23 cellular contexts compared by ENCODE assay signal in the genomic region with DNA sequence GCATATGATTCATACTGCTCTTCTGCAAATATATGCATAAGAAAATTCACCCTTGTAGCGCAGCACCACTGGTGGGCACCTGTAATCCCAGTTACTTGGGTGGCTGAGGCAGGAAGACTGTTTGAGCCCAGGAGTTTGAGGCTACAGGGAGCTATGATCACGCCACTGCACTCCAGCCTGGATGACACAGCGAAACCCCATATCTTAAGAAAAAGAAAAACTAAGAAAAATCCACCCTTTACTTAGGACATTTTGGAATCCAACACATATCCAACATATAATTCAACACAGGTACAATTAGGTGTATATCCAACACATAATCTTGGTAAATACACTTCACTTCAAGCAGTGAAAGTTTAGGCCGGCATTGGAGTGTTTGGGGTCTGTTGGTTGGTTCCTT.
DNase-seq lines count a peak whose midpoint lies in the region; TF ChIP-seq lines count a peak whose summit lies in the region.
"Had no signal": no experiment of that assay in that cellular context is flagged by ENCODE, and none has a peak within 500 bp of the region (broad histone marks: within the 10 kb centered on the region; RNA-seq: fewer than 3 reads in every experiment).

No MANE protein-coding gene starts in this region.

- peaks cover 4% of the 10 kb centered on the region for H4K20me1 ChIP-seq in Loucy (ENCODE audit: insufficient read depth, low read length, poor library complexity, severe bottlenecking)
- H4K20me1 ChIP-seq: BLaER1 had no signal

- no peaks in the 10 kb centered on the region for H3K27me3 Mint-ChIP-seq in nephron progenitor cell (ENCODE audit: low read depth, poor library complexity)

- peaks cover 27% of the 10 kb centered on the region for H3K4me1 Mint-ChIP-seq in nephron progenitor cell
- H3K4me1 Mint-ChIP-seq: CD14-positive monocyte; CD4-positive, alpha-beta memory T cell; CD4-positive, CD25-positive, alpha-beta regulatory T cell; CD8-positive, alpha-beta memory T cell had no signal

- peaks cover 89% of the 10 kb centered on the region for H3K79me2 ChIP-seq in Loucy (ENCODE audit: insufficient read depth, low read length)

- peak overlapping the region; percentile 31 for H3K27ac Mint-ChIP-seq in nephron progenitor cell
- H3K27ac Mint-ChIP-seq: CD14-positive monocyte; CD4-positive, alpha-beta memory T cell; CD4-positive, CD25-positive, alpha-beta regulatory T cell; CD8-positive, alpha-beta memory T cell had no signal

- no peak overlapping the region for H3K4me3 ChIP-seq in Loucy (ENCODE audit: low read length, poor library complexity, severe bottlenecking)
- H3K4me3 ChIP-seq: BLaER1, GM12878 had no signal

- H3K36me3 Mint-ChIP-seq in nephron progenitor cell (ENCODE audit: low read depth), result peaks cover 19% of the 10 kb centered on the region
- H3K36me3 Mint-ChIP-seq: CD14-positive monocyte; CD4-positive, alpha-beta memory T cell; CD4-positive, CD25-positive, alpha-beta regulatory T cell; CD8-positive, alpha-beta memory T cell had no signal

- H3K9me3 ChIP-seq in Loucy (ENCODE audit: insufficient read depth, low read depth, low read length), result peaks cover 6% of the 10 kb centered on the region; the same call in 1 of the 2 replicates
- H3K9me3 ChIP-seq: BE2C had no signal

- H3F3A ChIP-seq in Loucy (ENCODE audit: low read depth), result peaks cover 16% of the 10 kb centered on the region

- no peaks in the 10 kb centered on the region for H3K9me2 ChIP-seq in Loucy (replicated peaks; ENCODE audit: low read depth, low read length)

- H3K4me3 Mint-ChIP-seq in nephron progenitor cell, result no peak overlapping the region
- H3K4me3 Mint-ChIP-seq: CD14-positive monocyte; CD4-positive, alpha-beta memory T cell; CD4-positive, CD25-positive, alpha-beta regulatory T cell; CD8-positive, alpha-beta memory T cell had no signal

- H3K4me1 ChIP-seq in Loucy (ENCODE audit: insufficient read depth, low read length, poor library complexity, severe bottlenecking), result peaks cover 48% of the 10 kb centered on the region
- H3K4me1 ChIP-seq: BLaER1 had no signal

- H3K9ac ChIP-seq in Loucy (ENCODE audit: low read depth, low read length, poor library complexity, severe bottlenecking), result no peak overlapping the region
- H3K9ac ChIP-seq: BLaER1 had no signal

- H3K4me2 ChIP-seq in Loucy (ENCODE audit: low read depth, low read length, poor library complexity, severe bottlenecking), result peak overlapping the region; percentile 1
- H3K4me2 ChIP-seq: BLaER1 had no signal

- H3K36me3 ChIP-seq in Loucy (ENCODE audit: insufficient read depth, low read length), result 0 out of 2 replicates have a peak, but pooled peaks cover 8% of the 10 kb centered on the region
- H3K36me3 ChIP-seq: BE2C, BLaER1 had no signal

- no peaks in the 10 kb centered on the region for H3K27me3 ChIP-seq in Loucy (ENCODE audit: insufficient read depth, low read length, poor library complexity, severe bottlenecking)
- H3K27me3 ChIP-seq: BE2C, BLaER1 had no signal

- TF ChIP-seq CTCF in Loucy (conservative IDR thresholded peaks at IDR 0.05; ENCODE audit: low read length) (no peak), VCaP (conservative IDR thresholded peaks at IDR 0.05) (no peak), nephron progenitor cell (IDR thresholded peaks at IDR 0.05) (no peak)

- H3K9me3 Mint-ChIP-seq in nephron progenitor cell, result peaks cover 12% of the 10 kb centered on the region

- no peak overlapping the region for H2AFZ ChIP-seq in Loucy (ENCODE audit: low read length)

- no peak for DNase-seq in nephron progenitor cell
- DNase-seq in NOMO-1 (lab: John Stamatoyannopoulos, UW; ENCODE audit: unreplicated experiment in 2 of 2), result no peak
- no peak for DNase-seq in globus pallidus (ENCODE audit: low spot score)
- DNase-seq: 8988T; ACHN; BE2C; C1 segment of cervical spinal cord; CD4-positive, alpha-beta memory T cell; CD4-positive, CD25-positive, alpha-beta regulatory T cell; CD8-positive, alpha-beta memory T cell; COR-L47; DMS 273 treated with DMSO at 0.1 percent for 48 hours; DMS153; DMS53; DMS79; DND-41; EL; GDM1 had no signal

- peak overlapping the region; percentile 96 for H3K27ac ChIP-seq in VCaP
- H3K27ac ChIP-seq: BLaER1 had no signal
